In genomic region chr2:97605109-97605508, GRCh38 we compare ENCODE assay signal across 8 cellular contexts. TPM values are rescaled to one million over a fixed set of nuclear protein-coding genes. Genes with fewer than 3 reads are reported as not detected.
DNase-seq lines count a peak whose midpoint lies in the region; ATAC-seq, FAIRE-seq and TF ChIP-seq lines count a peak whose summit lies in the region.
"Not testable (repeated sequence)": the region's sequence is repeated elsewhere in the genome, so short reads cannot be mapped to it uniquely, and the experiment has no call there.

No MANE protein-coding gene starts in this region.

- H3K36me3 Mint-ChIP-seq in H9 (ENCODE audit: insufficient read depth in 1 of 3, low read depth in 3 of 3); endodermal cell (ENCODE audit: low read depth): not testable (repeated sequence)

- H3K9ac ChIP-seq in H9 (ENCODE audit: extremely low read depth, insufficient read length, low read length); Loucy (ENCODE audit: low read depth, low read length, poor library complexity, severe bottlenecking); K562 (ENCODE audit: insufficient read depth in 1 of 2, low read depth in 2 of 2, low read length in 2 of 2); endodermal cell (ENCODE audit: extremely low read depth, low read length, poor library complexity, severe bottlenecking); HepG2 (ENCODE audit: insufficient read depth, low read depth, low read length): not testable (repeated sequence)

- not testable (repeated sequence) for DNase-seq in H9; K562 (ENCODE audit: extremely low read depth in 1 of 4, low spot score in 3 of 4); endodermal cell; HepG2 (ENCODE audit: low spot score)

- not testable (repeated sequence) for FAIRE-seq in K562 (lab: Jason Lieb, UNC); HepG2 (lab: Jason Lieb, UNC)

- in situ Hi-C loops in K562 (cut with MboI), result loop anchor here (5.0 kb wide), 1 partner anchor 1833 kb away; no protein-coding TSS in a partner anchor
- in situ Hi-C loops in HepG2 (cut with HindIII; ENCODE audit: extremely low pct_ligation_motif_present, low pct_unique_long_range_greater_than_20kb), result not testable (repeated sequence)

- not testable (repeated sequence) for H3K14ac ChIP-seq in H9 (ENCODE audit: insufficient read depth, low read length)

- H3K27me3 ChIP-seq in H9 (ENCODE audit: insufficient read depth, low read length); Loucy (ENCODE audit: insufficient read depth, low read length, poor library complexity, severe bottlenecking); K562 (ENCODE audit: control insufficient read depth in 2 of 2, insufficient read depth in 2 of 2, low read length in 2 of 2); endodermal cell (ENCODE audit: control insufficient read depth, insufficient read depth, low read length, poor library complexity, severe bottlenecking); HepG2 (ENCODE audit: control insufficient read depth in 1 of 2, insufficient read depth in 2 of 2, low read length in 2 of 2): not testable (repeated sequence)

- not testable (repeated sequence) for H3K23ac ChIP-seq in H9 (ENCODE audit: insufficient read length, low read depth, low read length)

- H3K23me2 ChIP-seq in H9 (ENCODE audit: insufficient read length, low read depth, low read length, poor library complexity, severe bottlenecking), result not testable (repeated sequence)

- WGBS in H9 (ENCODE audit: extremely low coverage, insufficient read length, low lambda C conversion rate), result no CpG with 5 or more reads among the region's 8 CpGs
- WGBS in K562 (ENCODE audit: insufficient coverage, low coverage, missing lambda C conversion rate), result 0% methylated on average over 1 of the region's 8 CpGs
- no CpG with 5 or more reads among the region's 8 CpGs for WGBS in endodermal cell (ENCODE audit: insufficient coverage in 1 of 2, insufficient read length in 1 of 2), 2 experiments
- no CpG with 5 or more reads among the region's 8 CpGs for WGBS in HepG2 (ENCODE audit: low lambda C conversion rate)

- H3K36me3 ChIP-seq in Loucy (ENCODE audit: insufficient read depth, low read length); K562 (ENCODE audit: control insufficient read depth, insufficient read depth, low read length); endodermal cell (ENCODE audit: control insufficient read depth, insufficient read depth, low read length); HepG2 (replicated peaks in 1 of 2; ENCODE audit: control insufficient read depth in 1 of 2, insufficient read depth in 2 of 2, low read length in 2 of 2): not testable (repeated sequence)

- H3K4ac ChIP-seq in H9 (ENCODE audit: low read depth, low read length), result not testable (repeated sequence)

- H3K9me2 ChIP-seq in Loucy (replicated peaks; ENCODE audit: low read depth, low read length), result not testable (repeated sequence)

- not testable (repeated sequence) for H4K5ac ChIP-seq in H9 (ENCODE audit: insufficient read length, low read depth, low read length)

- not testable (repeated sequence) for H2BK12ac ChIP-seq in H9 (ENCODE audit: insufficient read length, low read depth, low read length)

- not testable (repeated sequence) for H3K4me1 ChIP-seq in H9 (ENCODE audit: insufficient read depth, low read length); Loucy (ENCODE audit: insufficient read depth, low read length, poor library complexity, severe bottlenecking); K562 (replicated peaks in 1 of 2; ENCODE audit: control insufficient read depth in 2 of 2, insufficient read depth in 2 of 2, low read length in 2 of 2); endodermal cell (ENCODE audit: control insufficient read depth, insufficient read depth, low read length); HepG2 (ENCODE audit: insufficient read depth, low read length)

- H3K79me2 ChIP-seq in H9 (ENCODE audit: insufficient read depth, low read length); Loucy (ENCODE audit: insufficient read depth, low read length); K562 (ENCODE audit: control insufficient read depth, insufficient read depth, low read length); HepG2 (ENCODE audit: insufficient read depth, low read length): not testable (repeated sequence)

- CTCF ChIA-PET in K562 (lab: Yijun Ruan, JAX; ENCODE audit: low intra/inter-chr PET ratio); HepG2 (lab: Yijun Ruan, JAX; ENCODE audit: low intra/inter-chr PET ratio, low total read pairs): not testable (repeated sequence)

- POLR2A ChIA-PET in K562 (lab: Yijun Ruan, JAX); HepG2 (lab: Yijun Ruan, JAX): not testable (repeated sequence)

- TF ChIP-seq CTCF in H9 (conservative IDR thresholded peaks at IDR 0.05) (peak; percentile 25; the same call in 1 of the 3 replicates), Loucy (conservative IDR thresholded peaks at IDR 0.05; ENCODE audit: low read length) (0 out of 2 replicates have a peak, but pooled peaks have one; percentile 10), endodermal cell (conservative IDR thresholded peaks at IDR 0.05) (peak; percentile 41)
- not testable (repeated sequence) for TF ChIP-seq CTCF in K562 (IDR thresholded peaks at IDR 0.05 in 2 of 3, conservative IDR thresholded peaks at IDR 0.05 in 1 of 3; ENCODE audit: insufficient read depth in 2 of 3, low read depth in 1 of 3, low read length in 3 of 3); HepG2 (CRISPR knock-in tag; IDR thresholded peaks at IDR 0.05)

- H2AFZ ChIP-seq in H9 (ENCODE audit: low read length); Loucy (ENCODE audit: low read length); K562 (ENCODE audit: low read depth, low read length); HepG2 (ENCODE audit: low read length): not testable (repeated sequence)

- TF ChIP-seq POLR2A in K562 (conservative IDR thresholded peaks at IDR 0.05); HepG2 (IDR thresholded peaks at IDR 0.05; ENCODE audit: insufficient read depth in 1 of 2, low read depth in 2 of 2, low read length in 2 of 2): not testable (repeated sequence)

- H3K18ac ChIP-seq in H9 (ENCODE audit: insufficient read length, low read depth, low read length), result not testable (repeated sequence)

- intact Hi-C loops in K562 (cut with micrococcal nuclease); HepG2 (cut with micrococcal nuclease; ENCODE audit: unreplicated experiment): not testable (repeated sequence)

- H4K20me1 ChIP-seq in H9 (ENCODE audit: control insufficient read depth, insufficient read depth, insufficient read length); Loucy (ENCODE audit: insufficient read depth, low read length, poor library complexity, severe bottlenecking); K562 (replicated peaks; ENCODE audit: control insufficient read depth, insufficient read depth, low read length); HepG2 (ENCODE audit: insufficient read depth, low read length): not testable (repeated sequence)

- not testable (repeated sequence) for H3K4me3 ChIP-seq in Loucy (ENCODE audit: low read length, poor library complexity, severe bottlenecking); K562; endodermal cell (ENCODE audit: low read length); HepG2 (replicated peaks in 1 of 3; ENCODE audit: insufficient read depth in 1 of 3, low read depth in 2 of 3, low read length in 3 of 3)

- peak; percentile 46 for ATAC-seq in GM18498 (IDR thresholded peaks at IDR 0.05; ENCODE audit: unreplicated experiment)
- 0 out of 3 replicates have a peak, but pooled peaks have one; percentile 55 for ATAC-seq in SK-N-SH treated with all-trans-retinoic acid at 6 μM for 48 hours
- ATAC-seq in K562, result peak; percentile 89
- peak; percentile 91 for ATAC-seq in HepG2

- H3K27ac Mint-ChIP-seq in H9, endodermal cell: not testable (repeated sequence)

- H3K27ac ChIP-seq in H9 (ENCODE audit: insufficient read length, low read depth, low read length); K562 (ENCODE audit: extremely low read depth, low read depth, low read length); endodermal cell (ENCODE audit: low read depth, low read length); HepG2 (ENCODE audit: extremely low read length, insufficient read depth, low read length): not testable (repeated sequence)
- peak overlapping the region; percentile 56 for H3K27ac ChIP-seq in temporal lobe (ENCODE audit: low read depth, low read length)

- not testable (repeated sequence) for H3K56ac ChIP-seq in H9 (ENCODE audit: insufficient read length, low read depth, low read length)

- not testable (repeated sequence) for H3K9me3 Mint-ChIP-seq in H9, endodermal cell

- H2BK120ac ChIP-seq in H9 (ENCODE audit: low read depth, low read length, poor library complexity, severe bottlenecking), result not testable (repeated sequence)

- not testable (repeated sequence) for BruUV-seq in K562 (replicated peaks; lab: Mats Ljungman, UMichigan); HepG2 (replicated peaks; lab: Mats Ljungman, UMichigan)

- not testable (repeated sequence) for H2AK5ac ChIP-seq in H9 (ENCODE audit: insufficient read length, low read length)

- not testable (repeated sequence) for H3K4me2 ChIP-seq in H9 (ENCODE audit: insufficient read depth, insufficient read length, low read length); Loucy (ENCODE audit: low read depth, low read length, poor library complexity, severe bottlenecking); K562 (ENCODE audit: insufficient read depth, low read length); HepG2 (ENCODE audit: low read depth, low read length)

- H2BK20ac ChIP-seq in H9 (ENCODE audit: low read depth, low read length, poor library complexity, severe bottlenecking), result not testable (repeated sequence)

- not testable (repeated sequence) for H4K91ac ChIP-seq in H9 (ENCODE audit: insufficient read length, low read depth, low read length)

- not testable (repeated sequence) for TF ChIP-seq RAD21 in K562 (CRISPR knock-in tag; conservative IDR thresholded peaks at IDR 0.05 in 1 of 2, IDR thresholded peaks at IDR 0.05 in 1 of 2); HepG2 (CRISPR knock-in tag; IDR thresholded peaks at IDR 0.05)

- H2BK5ac ChIP-seq in H9 (ENCODE audit: insufficient read length, low read length), result not testable (repeated sequence)

- not testable (repeated sequence) for H3K79me1 ChIP-seq in H9 (ENCODE audit: insufficient read depth, low read depth, low read length, poor library complexity, severe bottlenecking)

- not testable (repeated sequence) for H3T11ph ChIP-seq in H9 (ENCODE audit: low read length)

- not testable (repeated sequence) for H3K4me3 Mint-ChIP-seq in H9, endodermal cell

- not testable (repeated sequence) for H3F3A ChIP-seq in Loucy (ENCODE audit: low read depth)

- H4K8ac ChIP-seq in H9 (replicated peaks; ENCODE audit: insufficient read length, low read depth, low read length), result not testable (repeated sequence)

- H3K9me3 ChIP-seq in H9 (ENCODE audit: control insufficient read depth, low read depth, low read length); Loucy (ENCODE audit: insufficient read depth, low read depth, low read length); K562 (replicated peaks; ENCODE audit: control insufficient read depth, insufficient read depth, low read depth, low read length); endodermal cell (ENCODE audit: control insufficient read depth, low read length); HepG2 (ENCODE audit: low read length): not testable (repeated sequence)

- not testable (repeated sequence) for TF ChIP-seq EP300 in K562 (IDR thresholded peaks at IDR 0.05; ENCODE audit: low read length); HepG2 (IDR thresholded peaks at IDR 0.05; ENCODE audit: low read depth in 2 of 2, low read length in 2 of 2); HepG2 (CRISPR knock-in tag; IDR thresholded peaks at IDR 0.05; ENCODE audit: borderline replicate concordance)

- H3K27me3 Mint-ChIP-seq in H9 (ENCODE audit: low read depth); endodermal cell (ENCODE audit: insufficient read depth): not testable (repeated sequence)

- not testable (repeated sequence) for H3K9me1 ChIP-seq in K562 (ENCODE audit: control insufficient read depth, insufficient read depth, low read length)

- peaks cover 12 to 13% of the 10 kb centered on the region in 2 experiments for H3K4me1 Mint-ChIP-seq in H9
- not testable (repeated sequence) for H3K4me1 Mint-ChIP-seq in endodermal cell

- not testable (repeated sequence) for H2BK15ac ChIP-seq in H9 (ENCODE audit: low read depth, low read length)

RNA-seq across cellular contexts. Expression of gene ANKRD36B, which starts 15.4 kb away (rescaled TPM):
- total RNA-seq in H9 (2021), result 7.6 and 8.2 TPM in 2 replicates
- total RNA-seq in K562 (2011; cell fraction: chromatin; rRNA removed; ENCODE audit: low replicate concordance), result 52.2 and 173 TPM in 2 replicates
- 23.2 and 30.7 TPM in 2 replicates for total RNA-seq in K562 (2011; cell fraction: nucleolus; rRNA removed)
- 46.9 and 61.1 TPM in 2 replicates for total RNA-seq in K562 (2011; cell fraction: nucleoplasm; rRNA removed)
- total RNA-seq in K562 (2014; rRNA removed), result 24.9 and 25.7 TPM in 2 replicates
- 23.0 and 27.8 TPM in 2 replicates for total RNA-seq in K562 (2014; rRNA removed; fragmentation: Illumina TruSeq; extraction: Trizol)
- total RNA-seq in K562 (2015; rRNA removed; fragmentation: Illumina TruSeq; extraction: Trizol), result 38.8 and 40.9 TPM in 2 replicates
- total RNA-seq in K562 (2021), result 12.3 and 17.2 TPM in 2 replicates
- polyA plus RNA-seq in K562 (2011; rRNA removed), result 12.4 and 12.7 TPM in 2 replicates
- polyA plus RNA-seq in K562 (2011; cell fraction: cytosol; rRNA removed), result 0.92 and 1.8 TPM in 2 replicates
- 35.2 and 42.7 TPM in 2 replicates for polyA plus RNA-seq in K562 (2011; cell fraction: nucleus; rRNA removed)
- 7.1 and 11.0 TPM in 2 replicates for polyA plus RNA-seq in K562 (2012)
- polyA plus RNA-seq in K562 (2014; fragmentation: Illumina TruSeq; extraction: Trizol), result 8.0 and 13.3 TPM in 2 replicates
- polyA plus RNA-seq in K562 (2014; fragmentation: Nextera tagmentation; extraction: Ambion mirVana), result 1 to 10 TPM; 7.6 to 8.6 TPM
- polyA plus RNA-seq in K562 (2014; rRNA removed), result 12.1 and 12.3 TPM in 2 replicates
- 41.3 and 57.2 TPM in 2 replicates for polyA minus RNA-seq in K562 (2011; rRNA and poly(A)+ RNA removed)
- polyA minus RNA-seq in K562 (2011; cell fraction: cytosol; rRNA and poly(A)+ RNA removed), result 2.7 and 4.1 TPM in 2 replicates
- polyA minus RNA-seq in K562 (2011; cell fraction: nucleus; rRNA and poly(A)+ RNA removed), result 77.3 and 159 TPM in 2 replicates
- total RNA-seq in endodermal cell, result 10 to 100 TPM; 41.8 to 53.9 TPM
- polyA plus RNA-seq in endodermal cell (2013, experiment 1 of 2), result 17.7 TPM
- polyA plus RNA-seq in endodermal cell (2013, experiment 2 of 2), result 15.6 TPM
- total RNA-seq in HepG2 (2016; rRNA removed; fragmentation: Illumina TruSeq; extraction: Trizol), result 7.4 and 34.8 TPM in 2 replicates
- total RNA-seq in HepG2 (2016; cell fraction: cytosol; rRNA removed; fragmentation: Illumina TruSeq; extraction: Trizol; ENCODE audit: low read depth), result 10.8 and 17.5 TPM in 2 replicates
- total RNA-seq in HepG2 (2016; cell fraction: insoluble cytoplasmic fraction; rRNA removed; fragmentation: Illumina TruSeq; extraction: Trizol), result 8.0 and 32.0 TPM in 2 replicates
- 14.3 and 14.7 TPM in 2 replicates for total RNA-seq in HepG2 (2016; cell fraction: membrane; rRNA removed; fragmentation: Illumina TruSeq; extraction: Trizol)
- 115 and 125 TPM in 2 replicates for total RNA-seq in HepG2 (2016; cell fraction: nucleus; rRNA removed; fragmentation: Illumina TruSeq; extraction: Trizol)
- polyA plus RNA-seq in HepG2 (2011; rRNA removed), result 5.5 and 7.3 TPM in 2 replicates
- 0.60 and 0.63 TPM in 2 replicates for polyA plus RNA-seq in HepG2 (2011; cell fraction: cytosol; rRNA removed)
- polyA plus RNA-seq in HepG2 (2011; cell fraction: nucleus; rRNA removed), result 28.4 and 36.1 TPM in 2 replicates
- 4.2 and 7.8 TPM in 2 replicates for polyA plus RNA-seq in HepG2 (2012)
- polyA plus RNA-seq in HepG2 (2016; cell fraction: cytosol; fragmentation: Illumina TruSeq; extraction: Trizol; ENCODE audit: low read depth), result 0.32 and 0.77 TPM in 2 replicates
- polyA plus RNA-seq in HepG2 (2016; cell fraction: insoluble cytoplasmic fraction; fragmentation: Illumina TruSeq; extraction: Trizol; ENCODE audit: low read depth), result 3.2 and 4.1 TPM in 2 replicates
- 0.80 and 1.2 TPM in 2 replicates for polyA plus RNA-seq in HepG2 (2016; cell fraction: membrane; fragmentation: Illumina TruSeq; extraction: Trizol; ENCODE audit: low read depth)
- 38.1 and 43.9 TPM in 2 replicates for polyA plus RNA-seq in HepG2 (2016; cell fraction: nucleus; fragmentation: Illumina TruSeq; extraction: Trizol; ENCODE audit: insufficient read depth, low read depth)
- 17.3 and 47.3 TPM in 2 replicates for polyA minus RNA-seq in HepG2 (2011; rRNA and poly(A)+ RNA removed; ENCODE audit: low replicate concordance)
- polyA minus RNA-seq in HepG2 (2011; cell fraction: cytosol; rRNA and poly(A)+ RNA removed), result 3.7 and 4.6 TPM in 2 replicates
- polyA minus RNA-seq in HepG2 (2011; cell fraction: nucleus; rRNA and poly(A)+ RNA removed), result 274 and 291 TPM in 2 replicates
- total RNA-seq in temporal lobe, result 197 TPM

RNA-seq across cellular contexts. Expression of gene COX5B, which starts 40.8 kb away (rescaled TPM):
- total RNA-seq in H9 (2021) (237 and 246 TPM in 2 replicates), K562 (2014; rRNA removed) (1,235 and 1,392 TPM in 2 replicates), K562 (2014; rRNA removed; fragmentation: Illumina TruSeq; extraction: Trizol) (182 and 199 TPM in 2 replicates), K562 (2015; rRNA removed; fragmentation: Illumina TruSeq; extraction: Trizol) (458 and 535 TPM in 2 replicates), K562 (2021) (536 and 603 TPM in 2 replicates), endodermal cell (100 to 1,000 TPM; 211 to 233 TPM), HepG2 (2016; rRNA removed; fragmentation: Illumina TruSeq; extraction: Trizol) (453 and 457 TPM in 2 replicates), temporal lobe (134 TPM)
- total RNA-seq in K562 (2011; cell fraction: chromatin; rRNA removed; ENCODE audit: low replicate concordance), result 55.0 and 69.6 TPM in 2 replicates
- 123 and 139 TPM in 2 replicates for total RNA-seq in K562 (2011; cell fraction: nucleolus; rRNA removed)
- total RNA-seq in K562 (2011; cell fraction: nucleoplasm; rRNA removed), result 112 and 121 TPM in 2 replicates
- polyA plus RNA-seq in K562 (2011; rRNA removed) (535 and 582 TPM in 2 replicates), K562 (2014; fragmentation: Illumina TruSeq; extraction: Trizol) (154 and 281 TPM in 2 replicates), K562 (2014; fragmentation: Nextera tagmentation; extraction: Ambion mirVana) (100 to 1,000 TPM; 305 to 487 TPM), K562 (2014; rRNA removed) (1,304 and 1,424 TPM in 2 replicates), HepG2 (2011; rRNA removed) (440 and 536 TPM in 2 replicates)
- polyA plus RNA-seq in K562 (2011; cell fraction: cytosol; rRNA removed), result 717 and 760 TPM in 2 replicates
- 365 and 570 TPM in 2 replicates for polyA plus RNA-seq in K562 (2011; cell fraction: nucleus; rRNA removed)
- 526 and 547 TPM in 2 replicates for polyA plus RNA-seq in K562 (2012)
- 60.5 and 61.2 TPM in 2 replicates for polyA minus RNA-seq in K562 (2011; rRNA and poly(A)+ RNA removed)
- 88.6 and 115 TPM in 2 replicates for polyA minus RNA-seq in K562 (2011; cell fraction: cytosol; rRNA and poly(A)+ RNA removed)
- 46.4 and 75.2 TPM in 2 replicates for polyA minus RNA-seq in K562 (2011; cell fraction: nucleus; rRNA and poly(A)+ RNA removed)
- 231 TPM for polyA plus RNA-seq in endodermal cell (2013, experiment 1 of 2)
- polyA plus RNA-seq in endodermal cell (2013, experiment 2 of 2), result 226 TPM
- total RNA-seq in HepG2 (2016; cell fraction: cytosol; rRNA removed; fragmentation: Illumina TruSeq; extraction: Trizol; ENCODE audit: low read depth), result 171 and 178 TPM in 2 replicates
- 461 and 544 TPM in 2 replicates for total RNA-seq in HepG2 (2016; cell fraction: insoluble cytoplasmic fraction; rRNA removed; fragmentation: Illumina TruSeq; extraction: Trizol)
- 139 and 150 TPM in 2 replicates for total RNA-seq in HepG2 (2016; cell fraction: membrane; rRNA removed; fragmentation: Illumina TruSeq; extraction: Trizol)
- 157 and 190 TPM in 2 replicates for total RNA-seq in HepG2 (2016; cell fraction: nucleus; rRNA removed; fragmentation: Illumina TruSeq; extraction: Trizol)
- polyA plus RNA-seq in HepG2 (2011; cell fraction: cytosol; rRNA removed), result 532 and 716 TPM in 2 replicates
- polyA plus RNA-seq in HepG2 (2011; cell fraction: nucleus; rRNA removed), result 231 and 254 TPM in 2 replicates
- 249 and 275 TPM in 2 replicates for polyA plus RNA-seq in HepG2 (2012)
- 152 and 159 TPM in 2 replicates for polyA plus RNA-seq in HepG2 (2016; cell fraction: cytosol; fragmentation: Illumina TruSeq; extraction: Trizol; ENCODE audit: low read depth)
- polyA plus RNA-seq in HepG2 (2016; cell fraction: insoluble cytoplasmic fraction; fragmentation: Illumina TruSeq; extraction: Trizol; ENCODE audit: low read depth), result 356 and 383 TPM in 2 replicates
- 107 and 113 TPM in 2 replicates for polyA plus RNA-seq in HepG2 (2016; cell fraction: membrane; fragmentation: Illumina TruSeq; extraction: Trizol; ENCODE audit: low read depth)
- polyA plus RNA-seq in HepG2 (2016; cell fraction: nucleus; fragmentation: Illumina TruSeq; extraction: Trizol; ENCODE audit: insufficient read depth, low read depth), result 248 and 261 TPM in 2 replicates
- polyA minus RNA-seq in HepG2 (2011; rRNA and poly(A)+ RNA removed; ENCODE audit: low replicate concordance), result 67.4 and 92.1 TPM in 2 replicates
- 75.3 and 98.0 TPM in 2 replicates for polyA minus RNA-seq in HepG2 (2011; cell fraction: cytosol; rRNA and poly(A)+ RNA removed)
- 53.7 and 62.3 TPM in 2 replicates for polyA minus RNA-seq in HepG2 (2011; cell fraction: nucleus; rRNA and poly(A)+ RNA removed)

RNA-seq across cellular contexts. Expression of gene ACTR1B, which starts 58.7 kb away (rescaled TPM):
- total RNA-seq in H9 (2021) (31.1 and 33.8 TPM in 2 replicates), K562 (2014; rRNA removed) (22.1 and 27.9 TPM in 2 replicates), K562 (2014; rRNA removed; fragmentation: Illumina TruSeq; extraction: Trizol) (12.0 and 16.2 TPM in 2 replicates), K562 (2015; rRNA removed; fragmentation: Illumina TruSeq; extraction: Trizol) (26.4 and 26.7 TPM in 2 replicates), K562 (2021) (41.0 and 43.0 TPM in 2 replicates), endodermal cell (10 to 100 TPM; 71.8 to 75.0 TPM), HepG2 (2016; rRNA removed; fragmentation: Illumina TruSeq; extraction: Trizol) (59.9 and 76.7 TPM in 2 replicates), temporal lobe (25.8 TPM)
- 58.6 and 187 TPM in 2 replicates for total RNA-seq in K562 (2011; cell fraction: chromatin; rRNA removed; ENCODE audit: low replicate concordance)
- total RNA-seq in K562 (2011; cell fraction: nucleolus; rRNA removed), result 122 and 125 TPM in 2 replicates
- 80.8 and 84.3 TPM in 2 replicates for total RNA-seq in K562 (2011; cell fraction: nucleoplasm; rRNA removed)
- polyA plus RNA-seq in K562 (2011; rRNA removed) (40.9 and 47.4 TPM in 2 replicates), K562 (2014; fragmentation: Illumina TruSeq; extraction: Trizol) (22.5 and 29.2 TPM in 2 replicates), K562 (2014; fragmentation: Nextera tagmentation; extraction: Ambion mirVana) (1 to 10 TPM in 1 of 2 experiments, under 1 TPM in 1; 0.49 to 2.3 TPM), K562 (2014; rRNA removed) (42.3 and 46.1 TPM in 2 replicates), HepG2 (2011; rRNA removed) (61.7 and 77.6 TPM in 2 replicates)
- polyA plus RNA-seq in K562 (2011; cell fraction: cytosol; rRNA removed), result 50.7 and 71.9 TPM in 2 replicates
- 306 and 320 TPM in 2 replicates for polyA plus RNA-seq in K562 (2011; cell fraction: nucleus; rRNA removed)
- polyA plus RNA-seq in K562 (2012), result 37.9 and 120 TPM in 2 replicates
- 16.2 and 25.4 TPM in 2 replicates for polyA minus RNA-seq in K562 (2011; rRNA and poly(A)+ RNA removed)
- polyA minus RNA-seq in K562 (2011; cell fraction: cytosol; rRNA and poly(A)+ RNA removed), result 19.1 and 23.3 TPM in 2 replicates
- polyA minus RNA-seq in K562 (2011; cell fraction: nucleus; rRNA and poly(A)+ RNA removed), result 68.1 and 83.7 TPM in 2 replicates
- 71.7 TPM for polyA plus RNA-seq in endodermal cell (2013, experiment 1 of 2)
- polyA plus RNA-seq in endodermal cell (2013, experiment 2 of 2), result 68.6 TPM
- 70.2 and 78.4 TPM in 2 replicates for total RNA-seq in HepG2 (2016; cell fraction: cytosol; rRNA removed; fragmentation: Illumina TruSeq; extraction: Trizol; ENCODE audit: low read depth)
- 55.1 and 78.5 TPM in 2 replicates for total RNA-seq in HepG2 (2016; cell fraction: insoluble cytoplasmic fraction; rRNA removed; fragmentation: Illumina TruSeq; extraction: Trizol)
- total RNA-seq in HepG2 (2016; cell fraction: membrane; rRNA removed; fragmentation: Illumina TruSeq; extraction: Trizol), result 130 and 146 TPM in 2 replicates
- 55.2 and 70.0 TPM in 2 replicates for total RNA-seq in HepG2 (2016; cell fraction: nucleus; rRNA removed; fragmentation: Illumina TruSeq; extraction: Trizol)
- 55.9 and 77.2 TPM in 2 replicates for polyA plus RNA-seq in HepG2 (2011; cell fraction: cytosol; rRNA removed)
- polyA plus RNA-seq in HepG2 (2011; cell fraction: nucleus; rRNA removed), result 251 and 257 TPM in 2 replicates
- polyA plus RNA-seq in HepG2 (2012), result 53.7 and 58.6 TPM in 2 replicates
- polyA plus RNA-seq in HepG2 (2016; cell fraction: cytosol; fragmentation: Illumina TruSeq; extraction: Trizol; ENCODE audit: low read depth), result 74.0 and 88.4 TPM in 2 replicates
- polyA plus RNA-seq in HepG2 (2016; cell fraction: insoluble cytoplasmic fraction; fragmentation: Illumina TruSeq; extraction: Trizol; ENCODE audit: low read depth), result 55.8 and 66.7 TPM in 2 replicates
- polyA plus RNA-seq in HepG2 (2016; cell fraction: membrane; fragmentation: Illumina TruSeq; extraction: Trizol; ENCODE audit: low read depth), result 105 and 114 TPM in 2 replicates
- 103 and 116 TPM in 2 replicates for polyA plus RNA-seq in HepG2 (2016; cell fraction: nucleus; fragmentation: Illumina TruSeq; extraction: Trizol; ENCODE audit: insufficient read depth, low read depth)
- polyA minus RNA-seq in HepG2 (2011; rRNA and poly(A)+ RNA removed; ENCODE audit: low replicate concordance), result 87.1 and 132 TPM in 2 replicates
- 28.5 and 31.1 TPM in 2 replicates for polyA minus RNA-seq in HepG2 (2011; cell fraction: cytosol; rRNA and poly(A)+ RNA removed)
- polyA minus RNA-seq in HepG2 (2011; cell fraction: nucleus; rRNA and poly(A)+ RNA removed), result 72.0 and 76.6 TPM in 2 replicates
